Comparison of ENCODE assay signal across 2 cellular contexts in genomic region chr17:28574536-28574935, GRCh38.
TF ChIP-seq lines count a peak whose summit lies in the region.

No MANE protein-coding gene starts in this region.

TF ChIP-seq in liver, 16 proteins besides CTCF, POLR2A, EP300 and RAD21:
- TF ChIP-seq MAX (IDR thresholded peaks at IDR 0.05) (no peak), HNF4G (IDR thresholded peaks at IDR 0.05) (no peak), RXRA (IDR thresholded peaks at IDR 0.05) (no peak), JUND (IDR thresholded peaks at IDR 0.05) (no peak)
TF ChIP-seq in liver: peak in this region for 0.

TF ChIP-seq in HepG2, 621 proteins besides CTCF, POLR2A, EP300 and RAD21:
- TF ChIP-seq MBD4 (IDR thresholded peaks at IDR 0.05; ENCODE audit: borderline replicate concordance, low read length) (no peak), ZNF792 (CRISPR knock-in tag; IDR thresholded peaks at IDR 0.05) (no peak), CEBPB (IDR thresholded peaks at IDR 0.05; ENCODE audit: borderline replicate concordance, low read depth, low read length) (no peak), MYC (CRISPR knock-in tag; IDR thresholded peaks at IDR 0.05; ENCODE audit: borderline replicate concordance) (no peak), CCAR2 (optimal IDR thresholded peaks at IDR 0.05; ENCODE audit: low read depth, low read length) (no peak), ZNF749 (CRISPR knock-in tag; IDR thresholded peaks at IDR 0.05; ENCODE audit: borderline replicate concordance) (no peak), PRMT3 (CRISPR knock-in tag; IDR thresholded peaks at IDR 0.05; ENCODE audit: borderline replicate concordance, low read depth) (no peak), ARHGAP35 (CRISPR knock-in tag; IDR thresholded peaks at IDR 0.05; ENCODE audit: borderline replicate concordance) (no peak), ZNF124 (CRISPR knock-in tag; IDR thresholded peaks at IDR 0.05) (no peak), HMGXB3 (CRISPR knock-in tag; IDR thresholded peaks at IDR 0.05; ENCODE audit: borderline replicate concordance) (no peak), ZBTB33 (CRISPR knock-in tag; IDR thresholded peaks at IDR 0.05) (no peak), MAFK (conservative IDR thresholded peaks at IDR 0.05 in 1 of 2, IDR thresholded peaks at IDR 0.05 in 1 of 2; ENCODE audit: low read length in 2 of 2) (no peak)
- TF ChIP-seq, protein P1, sequence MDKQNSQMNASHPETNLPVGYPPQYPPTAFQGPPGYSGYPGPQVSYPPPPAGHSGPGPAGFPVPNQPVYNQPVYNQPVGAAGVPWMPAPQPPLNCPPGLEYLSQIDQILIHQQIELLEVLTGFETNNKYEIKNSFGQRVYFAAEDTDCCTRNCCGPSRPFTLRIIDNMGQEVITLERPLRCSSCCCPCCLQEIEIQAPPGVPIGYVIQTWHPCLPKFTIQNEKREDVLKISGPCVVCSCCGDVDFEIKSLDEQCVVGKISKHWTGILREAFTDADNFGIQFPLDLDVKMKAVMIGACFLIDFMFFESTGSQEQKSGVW (CRISPR knock-in tag; IDR thresholded peaks at IDR 0.05; ENCODE audit: borderline replicate concordance): no peak
- TF ChIP-seq, protein P2, sequence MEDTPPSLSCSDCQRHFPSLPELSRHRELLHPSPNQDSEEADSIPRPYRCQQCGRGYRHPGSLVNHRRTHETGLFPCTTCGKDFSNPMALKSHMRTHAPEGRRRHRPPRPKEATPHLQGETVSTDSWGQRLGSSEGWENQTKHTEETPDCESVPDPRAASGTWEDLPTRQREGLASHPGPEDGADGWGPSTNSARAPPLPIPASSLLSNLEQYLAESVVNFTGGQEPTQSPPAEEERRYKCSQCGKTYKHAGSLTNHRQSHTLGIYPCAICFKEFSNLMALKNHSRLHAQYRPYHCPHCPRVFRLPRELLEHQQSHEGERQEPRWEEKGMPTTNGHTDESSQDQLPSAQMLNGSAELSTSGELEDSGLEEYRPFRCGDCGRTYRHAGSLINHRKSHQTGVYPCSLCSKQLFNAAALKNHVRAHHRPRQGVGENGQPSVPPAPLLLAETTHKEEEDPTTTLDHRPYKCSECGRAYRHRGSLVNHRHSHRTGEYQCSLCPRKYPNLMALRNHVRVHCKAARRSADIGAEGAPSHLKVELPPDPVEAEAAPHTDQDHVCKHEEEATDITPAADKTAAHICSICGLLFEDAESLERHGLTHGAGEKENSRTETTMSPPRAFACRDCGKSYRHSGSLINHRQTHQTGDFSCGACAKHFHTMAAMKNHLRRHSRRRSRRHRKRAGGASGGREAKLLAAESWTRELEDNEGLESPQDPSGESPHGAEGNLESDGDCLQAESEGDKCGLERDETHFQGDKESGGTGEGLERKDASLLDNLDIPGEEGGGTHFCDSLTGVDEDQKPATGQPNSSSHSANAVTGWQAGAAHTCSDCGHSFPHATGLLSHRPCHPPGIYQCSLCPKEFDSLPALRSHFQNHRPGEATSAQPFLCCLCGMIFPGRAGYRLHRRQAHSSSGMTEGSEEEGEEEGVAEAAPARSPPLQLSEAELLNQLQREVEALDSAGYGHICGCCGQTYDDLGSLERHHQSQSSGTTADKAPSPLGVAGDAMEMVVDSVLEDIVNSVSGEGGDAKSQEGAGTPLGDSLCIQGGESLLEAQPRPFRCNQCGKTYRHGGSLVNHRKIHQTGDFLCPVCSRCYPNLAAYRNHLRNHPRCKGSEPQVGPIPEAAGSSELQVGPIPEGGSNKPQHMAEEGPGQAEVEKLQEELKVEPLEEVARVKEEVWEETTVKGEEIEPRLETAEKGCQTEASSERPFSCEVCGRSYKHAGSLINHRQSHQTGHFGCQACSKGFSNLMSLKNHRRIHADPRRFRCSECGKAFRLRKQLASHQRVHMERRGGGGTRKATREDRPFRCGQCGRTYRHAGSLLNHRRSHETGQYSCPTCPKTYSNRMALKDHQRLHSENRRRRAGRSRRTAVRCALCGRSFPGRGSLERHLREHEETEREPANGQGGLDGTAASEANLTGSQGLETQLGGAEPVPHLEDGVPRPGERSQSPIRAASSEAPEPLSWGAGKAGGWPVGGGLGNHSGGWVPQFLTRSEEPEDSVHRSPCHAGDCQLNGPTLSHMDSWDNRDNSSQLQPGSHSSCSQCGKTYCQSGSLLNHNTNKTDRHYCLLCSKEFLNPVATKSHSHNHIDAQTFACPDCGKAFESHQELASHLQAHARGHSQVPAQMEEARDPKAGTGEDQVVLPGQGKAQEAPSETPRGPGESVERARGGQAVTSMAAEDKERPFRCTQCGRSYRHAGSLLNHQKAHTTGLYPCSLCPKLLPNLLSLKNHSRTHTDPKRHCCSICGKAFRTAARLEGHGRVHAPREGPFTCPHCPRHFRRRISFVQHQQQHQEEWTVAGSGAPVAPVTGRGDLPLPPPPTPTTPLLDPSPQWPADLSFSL (CRISPR knock-in tag; IDR thresholded peaks at IDR 0.05): no peak
